In genomic region chr3:37932505-37932904, GRCh38 we compare ENCODE assay signal across 14 cellular contexts.
"Had no signal": no experiment of that assay in that cellular context is flagged by ENCODE, and none has a peak within 500 bp of the region (broad histone marks: within the 10 kb centered on the region; RNA-seq: fewer than 3 reads in every experiment).

No MANE protein-coding gene starts in this region.

- DNase-seq: activated CD4-positive, alpha-beta memory T cell treated with anti-CD3 and anti-CD28 coated beads, Interleukin-2, amount 10 ng/mL, durations not matched to agents 7 days and 5 days; activated CD4-positive, alpha-beta T cell treated with anti-CD3 and anti-CD28 coated beads for 48 hours; activated gamma-delta T cell treated with Interleukin-2 at 50 U/mL for 16 hours; anterior cingulate cortex; body of pancreas; endodermal cell; heart left ventricle; naive B cell; stimulated activated CD4-positive, alpha-beta T cell treated with anti-CD3 and anti-CD28 coated beads, Interleukin-4, amount 100 ng/mL, for 4 hours; stimulated activated naive CD8-positive, alpha-beta T cell treated with anti-CD3 and anti-CD28 coated beads, Interleukin-15, Interleukin-2, amounts not matched to agents 100 U/mL and 50 U/mL, for 24 hours; T1000 had no signal

- H3K27me3 ChIP-seq: body of pancreas, gastroesophageal sphincter, heart left ventricle, neural progenitor cell, right atrium auricular region had no signal

- H3K4me2 ChIP-seq: neural progenitor cell had no signal

- H3K4me3 ChIP-seq: body of pancreas, gastroesophageal sphincter, heart left ventricle, neural progenitor cell, right atrium auricular region had no signal

- H3K9me3 ChIP-seq: body of pancreas, gastroesophageal sphincter had no signal

- H2AFZ ChIP-seq: neural progenitor cell had no signal

- ATAC-seq: body of pancreas; gastroesophageal sphincter; heart left ventricle; stimulated activated naive CD8-positive, alpha-beta T cell treated with anti-CD3 and anti-CD28 coated beads, Interleukin-15, Interleukin-2, amounts not matched to agents 100 U/mL and 50 U/mL, for 24 hours had no signal

- H3K27ac ChIP-seq: body of pancreas, gastroesophageal sphincter, heart left ventricle, neural progenitor cell, right atrium auricular region had no signal

- H3K36me3 ChIP-seq: gastroesophageal sphincter, heart left ventricle, neural progenitor cell, right atrium auricular region had no signal

- H3K9ac ChIP-seq: neural progenitor cell had no signal
